ENCODE assay signal across 8 cellular contexts in genomic region chr6:37171141-37171969, GRCh38. TPM values are rescaled to one million over a fixed set of nuclear protein-coding genes. Genes with fewer than 3 reads are reported as not detected.
DNase-seq lines count a peak whose midpoint lies in the region; ATAC-seq and TF ChIP-seq lines count a peak whose summit lies in the region.

No MANE protein-coding gene starts in this region.

- H3K27ac Mint-ChIP-seq in activated CD8-positive, alpha-beta T cell treated with anti-CD3 and anti-CD28 coated beads for 36 hours, result peak overlapping the region; percentile 91

- no peaks in the 10 kb centered on the region for H3K27me3 ChIP-seq in muscle layer of duodenum (ENCODE audit: low read depth, low read length)
- H3K27me3 ChIP-seq in transverse colon, result no peaks in the 10 kb centered on the region

- in situ Hi-C loops in transverse colon (cut with MboI; ENCODE audit: low pct_ligation_motif_present in 1 of 4, low pct_unique_long_range_greater_than_20kb in 1 of 4, low sequenced_read_pairs in 3 of 4), result loop anchor here (5.0 kb wide), 1 partner anchor 119 kb away; no protein-coding TSS in a partner anchor

- H3K36me3 Mint-ChIP-seq in activated CD8-positive, alpha-beta T cell treated with anti-CD3 and anti-CD28 coated beads for 36 hours (ENCODE audit: low read depth), result peaks cover 56% of the 10 kb centered on the region

- H3K4me1 ChIP-seq in muscle layer of duodenum (ENCODE audit: control insufficient read depth in 1 of 2, insufficient read depth in 2 of 2, low read length in 2 of 2) (peaks cover 0 to 30% of the 10 kb centered on the region in 2 donors), transverse colon (peaks cover 14 to 51% (median 22%) of the 10 kb centered on the region in 4 donors)

- DNase-seq in COR-L47 (lab: John Stamatoyannopoulos, UW) (peak; percentile 0), LHCN-M2 (ENCODE audit: low read depth) (peak; percentile 41), epithelial cell of proximal tubule (ENCODE audit: low read depth) (no peak), transverse colon (peak; percentile 53), HPDE6-E6E7 (ENCODE audit: extremely low spot score) (no peak)
- DNase-seq in activated CD8-positive, alpha-beta T cell treated with anti-CD3 and anti-CD28 coated beads for 36 hours, result peak; percentile 49

- H3K4me3 ChIP-seq in epithelial cell of proximal tubule (ENCODE audit: low read depth, low read length) (peak overlapping the region; percentile 94), muscle layer of duodenum (ENCODE audit: low read depth in 1 of 2, low read length in 2 of 2) (peak overlapping the region; percentile 84 to 93), transverse colon (peak overlapping the region; percentile 78 to 92 (median 88))

- CTCF ChIA-PET in activated CD8-positive, alpha-beta T cell treated with anti-CD3 and anti-CD28 coated beads for 36 hours (lab: Charles Lee), result interaction anchor here (0.8 to 18.8 kb wide), 21 partner anchors 8 to 286 kb away, joined by 3 to 502 read pairs (median 4); partner anchors contain the start of genes TBC1D22B and TMEM217

- H3K9me3 ChIP-seq in muscle layer of duodenum (ENCODE audit: control insufficient read depth in 1 of 2, low read length in 2 of 2) (no peaks in the 10 kb centered on the region), transverse colon (no peaks in the 10 kb centered on the region)

- POLR2A ChIA-PET in activated CD8-positive, alpha-beta T cell treated with anti-CD3 and anti-CD28 coated beads for 36 hours (lab: Charles Lee), result interaction anchor here (0.7 to 13.5 kb wide), 19 partner anchors 11 to 330 kb away, joined by 3 to 261 read pairs (median 7); no protein-coding TSS in a partner anchor

- no peak for TF ChIP-seq CTCF in activated CD8-positive, alpha-beta T cell treated with anti-CD3 and anti-CD28 coated beads for 36 hours (IDR thresholded peaks at IDR 0.05)
- no peak for TF ChIP-seq CTCF in epithelial cell of proximal tubule (conservative IDR thresholded peaks at IDR 0.05; ENCODE audit: low read depth, low read length)
- no peak for TF ChIP-seq CTCF in transverse colon (IDR thresholded peaks at IDR 0.05)

- H3K27me3 Mint-ChIP-seq in activated CD8-positive, alpha-beta T cell treated with anti-CD3 and anti-CD28 coated beads for 36 hours, result no peaks in the 10 kb centered on the region

- TF ChIP-seq POLR2A in transverse colon (IDR thresholded peaks at IDR 0.05), result no peak

- intact Hi-C loops in activated CD8-positive, alpha-beta T cell treated with anti-CD3 and anti-CD28 coated beads for 36 hours (cut with micrococcal nuclease), result no loop called here
- intact Hi-C loops in transverse colon (cut with DNase I; ENCODE audit: low total_unique reads), result loop anchor here (2.0 to 5.0 kb wide), 3 partner anchors 39 to 121 kb away; no protein-coding TSS in a partner anchor

- no peak for TF ChIP-seq EP300 in transverse colon (IDR thresholded peaks at IDR 0.05; ENCODE audit: low read depth)

- WGBS in transverse colon (ENCODE audit: low coverage in 1 of 2), 2 donors, result 0 to 1% methylated on average over 5 to 45 of the region's 48 CpGs

- H3K27ac ChIP-seq in muscle layer of duodenum (ENCODE audit: low read length) (peak overlapping the region; percentile 98), transverse colon (peak overlapping the region; percentile 96 to 98 (median 96))

- H3K4me3 Mint-ChIP-seq in activated CD8-positive, alpha-beta T cell treated with anti-CD3 and anti-CD28 coated beads for 36 hours, result peak overlapping the region; percentile 84

- no peak for ATAC-seq in activated CD8-positive, alpha-beta T cell treated with anti-CD3 and anti-CD28 coated beads for 36 hours
- no peak for ATAC-seq in HG02759 (IDR thresholded peaks at IDR 0.05; ENCODE audit: unreplicated experiment)

- H3K36me3 ChIP-seq in muscle layer of duodenum (ENCODE audit: control insufficient read depth in 1 of 2, insufficient read depth in 2 of 2, low read length in 2 of 2), result peaks cover 33 to 36% of the 10 kb centered on the region in 2 donors
- peaks cover 0 to 27% (median 15%) of the 10 kb centered on the region in 4 donors for H3K36me3 ChIP-seq in transverse colon

- peaks cover 50% of the 10 kb centered on the region for H3K4me1 Mint-ChIP-seq in activated CD8-positive, alpha-beta T cell treated with anti-CD3 and anti-CD28 coated beads for 36 hours (ENCODE audit: low read depth)

- no peaks in the 10 kb centered on the region for H3K9me3 Mint-ChIP-seq in activated CD8-positive, alpha-beta T cell treated with anti-CD3 and anti-CD28 coated beads for 36 hours

RNA-seq across cellular contexts. Expression of gene PIM1, which starts 1.4 kb away (rescaled TPM):
- total RNA-seq in LHCN-M2 (2014; rRNA removed), result 1.9 and 2.2 TPM in 2 replicates
- 4.0 TPM for polyA plus RNA-seq in LHCN-M2 (2012)
- total RNA-seq in activated CD8-positive, alpha-beta T cell treated with anti-CD3 and anti-CD28 coated beads for 36 hours, result 100 to 1,000 TPM; 293 to 305 TPM
- 20.9 and 25.9 TPM in 2 replicates for total RNA-seq in epithelial cell of proximal tubule
- 100 to 1,000 TPM in 1 of 4 donors, 10 to 100 TPM in 2, 1 to 10 TPM in 1; 6.8 to 102 (median 24.0) TPM for total RNA-seq in transverse colon

Comparison
In these comparisons a context has a peak if more than half of its experiments do, and no peak if none do; other contexts are left out.
1. DNase-seq: peak in COR-L47 (single experiment), LHCN-M2 (single experiment), activated CD8-positive, alpha-beta T cell treated with anti-CD3 and anti-CD28 coated beads for 36 hours (single experiment) and transverse colon (single experiment); none in epithelial cell of proximal tubule (single experiment) and HPDE6-E6E7 (single experiment).
2. Peak in every context shown above with its lines, with median percentiles within 50 percentile points of each other: H3K4me3 ChIP-seq.